20 cellular contexts compared by ENCODE assay signal in the genomic region with DNA sequence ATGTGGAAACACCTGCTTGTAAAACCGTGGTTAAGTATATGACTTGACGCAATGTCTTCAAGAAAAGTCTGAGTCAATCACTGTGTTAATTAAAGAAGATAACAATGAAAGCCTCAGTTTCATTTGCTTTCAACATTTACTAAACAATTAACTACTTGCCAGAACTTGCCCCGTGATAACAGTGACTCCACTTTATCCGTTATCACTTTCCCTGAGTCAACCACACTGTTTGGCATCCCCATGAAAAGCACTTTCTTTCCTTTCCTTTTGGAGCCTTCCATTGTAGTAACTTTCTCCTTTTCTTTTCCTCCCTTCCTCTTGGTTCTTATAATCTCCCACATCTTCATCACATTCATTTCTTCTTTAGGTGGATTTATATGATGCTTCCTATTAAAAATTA.
"Had no signal": no experiment of that assay in that cellular context is flagged by ENCODE, and none has a peak within 500 bp of the region (broad histone marks: within the 10 kb centered on the region; RNA-seq: fewer than 3 reads in every experiment).

No MANE protein-coding gene starts in this region.

- H3K9me3 ChIP-seq: body of pancreas, gastrocnemius medialis, pancreas had no signal

- H3K4me1 ChIP-seq: body of pancreas, gastrocnemius medialis, pancreas had no signal

- H3K27ac ChIP-seq: body of pancreas, gastrocnemius medialis, pancreas, WERI-Rb-1 had no signal

- ATAC-seq: activated CD8-positive, alpha-beta T cell treated with anti-CD3 and anti-CD28 coated beads, Interleukin-2, amount 10 ng/mL, durations not matched to agents 7 days and 5 days; body of pancreas; esophagus mucosa; gastrocnemius medialis; pancreas; right cardiac atrium had no signal

- H3K27me3 ChIP-seq: body of pancreas, gastrocnemius medialis had no signal

- H3K36me3 ChIP-seq: gastrocnemius medialis, pancreas, WERI-Rb-1 had no signal

- DNase-seq: activated CD4-positive, alpha-beta T cell treated with anti-CD3 and anti-CD28 coated beads for 1 hour; activated CD4-positive, alpha-beta T cell treated with anti-CD3 and anti-CD28 coated beads, Interleukin-2, amount 50 U/mL, for 1 hour; activated CD8-positive, alpha-beta T cell treated with anti-CD3 and anti-CD28 coated beads, Interleukin-2, amount 10 ng/mL, durations not matched to agents 7 days and 5 days; activated gamma-delta T cell treated with Interleukin-2 at 50 U/mL for 16 hours; activated T-cell treated with anti-CD3 and anti-CD28 coated beads, Interleukin-2, amount 50 U/mL, for 1 hour; anterior cingulate cortex; body of pancreas; caudate nucleus; dermis blood vessel endothelial cell; effector CD8-positive, alpha-beta T cell; gastrocnemius medialis; hippocampal formation; pancreas; right cardiac atrium; stimulated activated CD4-positive, alpha-beta T cell treated with anti-CD3 and anti-CD28 coated beads, Interleukin-4, amount 100 ng/mL, for 24 hours; stimulated activated naive CD4-positive, alpha-beta T cell treated with Interleukin-2 at 50 U/mL for 16 hours; WERI-Rb-1 had no signal

- FAIRE-seq: islet of Langerhans, pancreas, TTC549 had no signal

- H3K4me3 ChIP-seq: body of pancreas, gastrocnemius medialis, pancreas had no signal
